Comparison of ENCODE assay signal across 31 cellular contexts in genomic region chr1:190177555-190177954, GRCh38.
"Had no signal": no experiment of that assay in that cellular context is flagged by ENCODE, and none has a peak within 500 bp of the region (broad histone marks: within the 10 kb centered on the region; RNA-seq: fewer than 3 reads in every experiment).

No MANE protein-coding gene starts in this region.

- DNase-seq: activated CD4-positive, alpha-beta memory T cell treated with anti-CD3 and anti-CD28 coated beads, Interleukin-2, amount 10 ng/mL, durations not matched to agents 7 days and 5 days; activated CD4-positive, alpha-beta T cell treated with anti-CD3 and anti-CD28 coated beads for 1 hour; activated CD4-positive, alpha-beta T cell treated with anti-CD3 and anti-CD28 coated beads for 36 hours; activated CD4-positive, alpha-beta T cell treated with anti-CD3 and anti-CD28 coated beads for 48 hours; activated CD4-positive, alpha-beta T cell treated with anti-CD3 and anti-CD28 coated beads, Interleukin-2, amount 10 ng/mL, durations not matched to agents 7 days and 5 days; activated CD4-positive, alpha-beta T cell treated with anti-CD3 and anti-CD28 coated beads, Interleukin-2, amount 50 U/mL, for 48 hours; activated CD4-positive, CD25-positive, alpha-beta regulatory T cell; activated CD8-positive, alpha-beta memory T cell treated with anti-CD3 and anti-CD28 coated beads for 24 hours; activated CD8-positive, alpha-beta memory T cell treated with anti-CD3 and anti-CD28 coated beads, Interleukin-2, amount 10 ng/mL, durations not matched to agents 7 days and 5 days; activated CD8-positive, alpha-beta memory T cell treated with anti-CD3 and anti-CD28 coated beads, Interleukin-2, amount 50 U/mL, for 48 hours; activated CD8-positive, alpha-beta T cell treated with anti-CD3 and anti-CD28 coated beads, Interleukin-2, amount 10 ng/mL, durations not matched to agents 7 days and 5 days; activated effector memory CD4-positive, alpha-beta T cell treated with Interleukin-2 at 50 U/mL for 16 hours; activated gamma-delta T cell; activated naive CD4-positive, alpha-beta T cell treated with anti-CD3 and anti-CD28 coated beads, Interleukin-2, amount 10 ng/mL, durations not matched to agents 7 days and 5 days; activated naive CD4-positive, alpha-beta T cell treated with Interleukin-2 at 50 U/mL for 16 hours; activated naive CD8-positive, alpha-beta T cell treated with anti-CD3 and anti-CD28 coated beads, Interleukin-2, amount 10 ng/mL, durations not matched to agents 7 days and 5 days; activated naive CD8-positive, alpha-beta T cell treated with anti-CD3 and anti-CD28 coated beads, Interleukin-2, amount 50 U/mL, for 24 hours; activated T-cell treated with anti-CD3 and anti-CD28 coated beads, Interleukin-2, amount 50 U/mL, for 24 hours; activated T-cell treated with anti-CD3 and anti-CD28 coated beads, Interleukin-2, amount 50 U/mL, for 48 hours; amygdala; anterior cingulate cortex; central memory CD4-positive, alpha-beta T cell; T-helper 1 cell; T-helper 2 cell; T-helper 9 cell; WERI-Rb-1 had no signal

- H3K27ac ChIP-seq: ascending aorta, cardiac muscle cell, WERI-Rb-1 had no signal

- H3K4me1 ChIP-seq: ascending aorta had no signal

- H3K9me3 ChIP-seq: ascending aorta had no signal

- H3K4me3 ChIP-seq: ascending aorta, cardiac muscle cell had no signal

- FAIRE-seq: bronchial epithelial cell had no signal

- ATAC-seq: activated CD4-positive, alpha-beta T cell treated with anti-CD3 and anti-CD28 coated beads for 36 hours; activated CD4-positive, CD25-positive, alpha-beta regulatory T cell treated with anti-CD3 and anti-CD28 coated beads, Interleukin-2, amount 50 U/mL, for 24 hours; activated CD8-positive, alpha-beta memory T cell treated with anti-CD3 and anti-CD28 coated beads, Interleukin-2, amount 10 ng/mL, durations not matched to agents 7 days and 5 days; activated CD8-positive, alpha-beta T cell treated with anti-CD3 and anti-CD28 coated beads, Interleukin-2, amount 10 ng/mL, durations not matched to agents 7 days and 5 days; activated naive CD8-positive, alpha-beta T cell treated with anti-CD3 and anti-CD28 coated beads, Interleukin-2, amount 50 U/mL, for 24 hours; WTC11 had no signal

- H3K36me3 ChIP-seq: ascending aorta, cardiac muscle cell, WERI-Rb-1 had no signal

- H3K27me3 ChIP-seq: ascending aorta, cardiac muscle cell had no signal
